Comparison of ENCODE assay signal across 12 cellular contexts in the genomic region with DNA sequence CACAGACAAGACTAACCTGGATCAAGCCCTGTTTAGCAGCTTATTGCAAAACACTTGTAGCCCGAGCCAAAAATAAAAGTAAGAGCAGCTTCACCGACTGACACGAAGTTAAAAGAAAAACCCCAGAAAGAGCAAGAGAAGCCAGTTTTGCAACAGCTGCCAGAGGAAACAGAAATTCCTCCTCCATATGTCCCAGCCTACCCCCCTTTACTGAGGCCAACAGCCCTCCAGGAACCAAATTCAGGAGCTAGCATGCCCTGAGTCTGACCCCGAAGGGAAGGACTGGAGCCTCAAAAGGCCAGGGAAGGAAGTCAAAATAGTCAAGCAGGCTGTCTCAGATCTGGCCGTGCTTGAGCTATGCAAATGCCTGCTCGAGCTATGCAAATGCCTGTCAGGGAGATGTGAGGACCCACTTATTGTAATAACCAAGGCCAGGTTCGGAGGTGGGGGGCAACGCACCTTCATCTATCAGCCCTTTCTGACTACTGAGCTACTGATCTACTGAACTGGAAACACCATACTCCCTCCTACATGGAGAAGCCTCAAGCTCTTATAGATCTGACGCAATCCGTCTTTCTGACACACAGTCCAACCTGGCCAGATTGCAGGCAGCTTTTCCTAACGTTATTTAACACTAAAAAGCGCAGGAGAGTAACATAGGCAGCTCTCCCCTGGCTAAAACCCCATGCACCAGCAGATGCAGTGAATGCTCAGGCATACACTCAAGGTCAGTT. TPM values are rescaled to one million over a fixed set of nuclear protein-coding genes. Genes with fewer than 3 reads are reported as not detected.
A peak's percentile ranks its signal among the peaks of the same experiment; 100 is the strongest.
DNase-seq lines count a peak whose midpoint lies in the region; ATAC-seq and TF ChIP-seq lines count a peak whose summit lies in the region.
"Had no signal": no experiment of that assay in that cellular context is flagged by ENCODE, and none has a peak within 500 bp of the region (broad histone marks: within the 10 kb centered on the region; RNA-seq: fewer than 3 reads in every experiment).

No MANE protein-coding gene starts in this region.

- H3K4me1 ChIP-seq in adipocyte (ENCODE audit: control insufficient read depth, insufficient read depth, low read length) = peaks cover 8% of the 10 kb centered on the region
- peaks cover 3 to 66% (median 30%) of the 10 kb centered on the region in 4 donors for H3K4me1 ChIP-seq in transverse colon

- no peaks in the 10 kb centered on the region for H3K9me3 ChIP-seq in adipocyte (ENCODE audit: control insufficient read depth, low read length)
- H3K9me3 ChIP-seq in transverse colon = no peaks in the 10 kb centered on the region

- DNase-seq in SIG-M5 treated with dmso at 0.1 percent for 504 hours (lab: John Stamatoyannopoulos, UW; ENCODE audit: unreplicated experiment) (peak; percentile 82), SIG-M5 (lab: John Stamatoyannopoulos, UW) (no peak), adipocyte (ENCODE audit: low read depth) (peak; percentile 74), iris pigment epithelial cell (ENCODE audit: low read depth) (peak; percentile 66), transverse colon (no peak), NK-92 (lab: John Stamatoyannopoulos, UW; ENCODE audit: unreplicated experiment) (no peak)
- DNase-seq: caudate nucleus; naive B cell; stimulated activated CD4-positive, alpha-beta T cell treated with anti-CD3 and anti-CD28 coated beads, Interleukin-4, amount 100 ng/mL, for 24 hours had no signal

- in situ Hi-C loops in transverse colon (cut with MboI; ENCODE audit: low pct_ligation_motif_present in 1 of 4, low pct_unique_long_range_greater_than_20kb in 1 of 4, low sequenced_read_pairs in 3 of 4) = no loop called here

- H3K36me3 ChIP-seq in adipocyte (ENCODE audit: control insufficient read depth, insufficient read depth, low read length, severe bottlenecking) (no peaks in the 10 kb centered on the region), transverse colon (no peaks in the 10 kb centered on the region)

- H3K27me3 ChIP-seq in adipocyte (replicated peaks; ENCODE audit: control insufficient read depth, insufficient read depth, low read length) (peaks cover 74% of the 10 kb centered on the region), transverse colon (peaks cover 12% of the 10 kb centered on the region)

- H3K9ac ChIP-seq in adipocyte (ENCODE audit: low read length) = no peak overlapping the region

- 27 to 41% methylated on average over 3 to 12 of the region's 12 CpGs for WGBS in transverse colon (ENCODE audit: low coverage in 1 of 2), 2 donors

- intact Hi-C loops in transverse colon (cut with DNase I; ENCODE audit: low total_unique reads) = no loop called here

- TF ChIP-seq CTCF in transverse colon (IDR thresholded peaks at IDR 0.05) = no peak

- ATAC-seq in GM18511 (IDR thresholded peaks at IDR 0.05; ENCODE audit: unreplicated experiment) (no peak), GM21447 (IDR thresholded peaks at IDR 0.05; ENCODE audit: unreplicated experiment) (no peak)

- H3K4me3 ChIP-seq in adipocyte (ENCODE audit: low read length) (no peak overlapping the region), transverse colon (no peak overlapping the region)

- no peak for TF ChIP-seq EP300 in transverse colon (IDR thresholded peaks at IDR 0.05; ENCODE audit: low read depth)

- no peak for TF ChIP-seq POLR2A in transverse colon (IDR thresholded peaks at IDR 0.05)

- H3K27ac ChIP-seq in transverse colon = peak overlapping the region in 3 of 4 donors; percentile 9 to 70 (median 50)

RNA-seq across cellular contexts. Expression of a gene that starts 6.7 kb away (rescaled TPM):
- 1 to 10 TPM in 2 of 4 donors, not detected in 2; 1.2 to 3.2 TPM for total RNA-seq in transverse colon
- total RNA-seq: NCI-H460 had no signal

RNA-seq across cellular contexts. Expression of a gene that starts 25.0 kb away (rescaled TPM):
- 100 to 1,000 TPM in 1 of 4 donors, 10 to 100 TPM in 3; 30.3 to 136 (median 32.6) TPM for total RNA-seq in transverse colon

RNA-seq across cellular contexts. Expression of a gene that starts 25.3 kb away (rescaled TPM):
- total RNA-seq in transverse colon = 10 to 100 TPM in 1 of 4 donors, 1 to 10 TPM in 3; 2.6 to 10.5 (median 5.4) TPM

RNA-seq across cellular contexts. Expression of a gene that starts 57.6 kb away (rescaled TPM):
- 1 to 10 TPM in 1 of 4 donors, not detected in 3; 2.1 TPM for total RNA-seq in transverse colon
- total RNA-seq: NCI-H460 had no signal

Comparison
In these comparisons a context has a peak if more than half of its experiments do, and no peak if none do; other contexts are left out.
1. DNase-seq: peak in SIG-M5 treated with dmso at 0.1 percent for 504 hours (single experiment), adipocyte (single experiment) and iris pigment epithelial cell (single experiment); none in SIG-M5 (single experiment), transverse colon (single experiment) and NK-92 (single experiment).